Comparison of ENCODE assay signal across 8 cellular contexts in genomic region chr9:124133752-124134151, GRCh38.
DNase-seq lines count a peak whose midpoint lies in the region; ATAC-seq, FAIRE-seq and TF ChIP-seq lines count a peak whose summit lies in the region.

No MANE protein-coding gene starts in this region.

- no TSS peak for BruUV-seq in K562 (replicated peaks; lab: Mats Ljungman, UMichigan)

- H3K4me1 ChIP-seq in K562 (replicated peaks in 1 of 2; ENCODE audit: control insufficient read depth in 2 of 2, insufficient read depth in 2 of 2, low read length in 2 of 2) (peaks cover 0 to 3% of the 10 kb centered on the region in 2 experiments; a peak in 3 of 5 replicates), mesendoderm (ENCODE audit: control insufficient read depth, low read depth, low read length) (peaks cover under 1% of the 10 kb centered on the region)

- POLR2A ChIA-PET in K562 (lab: Yijun Ruan, JAX), result interaction anchor here (0.7 to 1.0 kb wide), 2 partner anchors 50 to 850 kb away, joined by 3 to 4 read pairs; no protein-coding TSS in a partner anchor

- H3K36me3 ChIP-seq in K562 (ENCODE audit: control insufficient read depth, insufficient read depth, low read length) (no peaks in the 10 kb centered on the region), mesendoderm (ENCODE audit: control insufficient read depth, insufficient read depth, low read length) (no peaks in the 10 kb centered on the region)

- H3K4ac ChIP-seq in mesendoderm (ENCODE audit: low read depth, low read length), result no peak overlapping the region

- no peak overlapping the region for H4K8ac ChIP-seq in mesendoderm (ENCODE audit: low read depth, low read length)

- TF ChIP-seq EP300 in K562 (IDR thresholded peaks at IDR 0.05; ENCODE audit: low read length), result no peak

- H2AFZ ChIP-seq in K562 (ENCODE audit: low read depth, low read length), result no peak overlapping the region

- no peak overlapping the region for H3K56ac ChIP-seq in mesendoderm (ENCODE audit: low read length)

- ATAC-seq in K562, result peak; percentile 97
- no peak for ATAC-seq in GM19463 (IDR thresholded peaks at IDR 0.05; ENCODE audit: unreplicated experiment)
- ATAC-seq in HG03342 (IDR thresholded peaks at IDR 0.05; ENCODE audit: unreplicated experiment), result no peak

- H3K23ac ChIP-seq in mesendoderm (ENCODE audit: low read length), result no peak overlapping the region

- no peak overlapping the region for H3K18ac ChIP-seq in mesendoderm (ENCODE audit: low read length)

- H3K27ac ChIP-seq in K562 (ENCODE audit: extremely low read depth, low read depth, low read length), result no peak overlapping the region
- no peak overlapping the region for H3K27ac ChIP-seq in mesendoderm (ENCODE audit: low read depth, low read length)

- peak; percentile 11 for DNase-seq in NCI-H2196 (lab: John Stamatoyannopoulos, UW; ENCODE audit: unreplicated experiment)
- no peak for DNase-seq in NCI-H2196 treated with DMSO at 0.1 percent for 48 hours (lab: John Stamatoyannopoulos, UW; ENCODE audit: unreplicated experiment)
- peak; percentile 76 for DNase-seq in M059J (ENCODE audit: low read depth)
- DNase-seq in K562 (ENCODE audit: extremely low read depth in 1 of 4, low spot score in 3 of 4), result peak in 2 of 4 experiments; percentile 58 to 75
- peak; percentile 80 for DNase-seq in mesendoderm
- DNase-seq in GM12891 (ENCODE audit: insufficient read length, low spot score), result no peak

- intact Hi-C loops in K562 (cut with micrococcal nuclease), result loop anchor here (1.0 to 5.0 kb wide), 3 partner anchors 74 to 254 kb away; no protein-coding TSS in a partner anchor

- 7% methylated on average over 4 of the region's 6 CpGs for WGBS in K562 (ENCODE audit: insufficient coverage, low coverage, missing lambda C conversion rate)
- no CpG with 5 or more reads among the region's 6 CpGs for WGBS in mesendoderm (ENCODE audit: extremely low coverage, insufficient coverage, low lambda C conversion rate)

- H3K79me2 ChIP-seq in K562 (ENCODE audit: control insufficient read depth, insufficient read depth, low read length) (no peaks in the 10 kb centered on the region), mesendoderm (ENCODE audit: control insufficient read depth, insufficient read depth, low read length) (no peaks in the 10 kb centered on the region)

- peak; percentile 89 to 93 for TF ChIP-seq RAD21 in K562 (CRISPR knock-in tag; conservative IDR thresholded peaks at IDR 0.05 in 1 of 2, IDR thresholded peaks at IDR 0.05 in 1 of 2)

- peak; percentile 73 to 81 (median 80) for TF ChIP-seq CTCF in K562 (IDR thresholded peaks at IDR 0.05 in 2 of 3, conservative IDR thresholded peaks at IDR 0.05 in 1 of 3; ENCODE audit: insufficient read depth in 2 of 3, low read depth in 1 of 3, low read length in 3 of 3)

- CTCF ChIA-PET in K562 (lab: Yijun Ruan, JAX; ENCODE audit: low intra/inter-chr PET ratio), result interaction anchor here (1.2 to 3.4 kb wide), 2 partner anchors 160 to 186 kb away, joined by 4 to 16 read pairs; no protein-coding TSS in a partner anchor

- no peak overlapping the region for H2AK5ac ChIP-seq in mesendoderm (ENCODE audit: low read length)

- H3K27me3 ChIP-seq in K562 (ENCODE audit: control insufficient read depth in 2 of 2, insufficient read depth in 2 of 2, low read length in 2 of 2) (peaks cover 1 to 9% of the 10 kb centered on the region in 2 experiments; a peak in 2 of 5 replicates), mesendoderm (ENCODE audit: insufficient read depth, low read length, poor library complexity) (no peaks in the 10 kb centered on the region)

- no peak overlapping the region for H2BK5ac ChIP-seq in mesendoderm (ENCODE audit: low read length)

- H3K9ac ChIP-seq in K562 (ENCODE audit: insufficient read depth in 1 of 2, low read depth in 2 of 2, low read length in 2 of 2) (no peak overlapping the region), mesendoderm (ENCODE audit: low read length) (no peak overlapping the region)

- H3K9me3 ChIP-seq in K562 (replicated peaks; ENCODE audit: control insufficient read depth, insufficient read depth, low read depth, low read length), result no peaks in the 10 kb centered on the region

- in situ Hi-C loops in K562 (cut with MboI), result no loop called here

- H3K79me1 ChIP-seq in mesendoderm (ENCODE audit: low read length), result no peaks in the 10 kb centered on the region

- no peak overlapping the region for H4K5ac ChIP-seq in mesendoderm (ENCODE audit: low read length)

- no peak overlapping the region for H3K4me3 ChIP-seq in K562
- no peak overlapping the region for H3K4me3 ChIP-seq in mesendoderm (ENCODE audit: low read length)

- H2BK120ac ChIP-seq in mesendoderm (ENCODE audit: low read depth, low read length), result no peak overlapping the region

- H4K20me1 ChIP-seq in K562 (replicated peaks; ENCODE audit: control insufficient read depth, insufficient read depth, low read length), result 0 out of 2 replicates have a peak, but pooled peaks cover under 1% of the 10 kb centered on the region

- H3K9me1 ChIP-seq in K562 (ENCODE audit: control insufficient read depth, insufficient read depth, low read length), result no peaks in the 10 kb centered on the region

- no peak for TF ChIP-seq POLR2A in K562 (conservative IDR thresholded peaks at IDR 0.05)
- TF ChIP-seq POLR2A in GM12891 (IDR thresholded peaks at IDR 0.05; ENCODE audit: low read depth, low read length), result no peak

- no peak overlapping the region for H2BK15ac ChIP-seq in mesendoderm (replicated peaks; ENCODE audit: low read depth)

- H3K4me2 ChIP-seq in K562 (ENCODE audit: insufficient read depth, low read length) (no peak overlapping the region), mesendoderm (ENCODE audit: low read length) (no peak overlapping the region)

- FAIRE-seq in K562 (lab: Jason Lieb, UNC) (peak; percentile 80), GM12891 (lab: Jason Lieb, UNC) (no peak)

TF ChIP-seq in K562, 482 proteins besides CTCF, POLR2A, EP300 and RAD21 (continues in another document):
- TF ChIP-seq ZBTB43 (CRISPR knock-in tag; IDR thresholded peaks at IDR 0.05), result no peak
- no peak for TF ChIP-seq SMARCE1 (IDR thresholded peaks at IDR 0.05)
- TF ChIP-seq L3MBTL2 (IDR thresholded peaks at IDR 0.05), result 0 out of 2 replicates have a peak, but pooled peaks have one; percentile 17
- TF ChIP-seq JUND (IDR thresholded peaks at IDR 0.05; ENCODE audit: borderline replicate concordance, low read depth, low read length), result peak; percentile 37; the same call in 1 of the 2 replicates
- no peak; the same call in 2 of the 3 replicates for TF ChIP-seq JUND (tag; IDR thresholded peaks at IDR 0.05; ENCODE audit: borderline replicate concordance, low read depth, low read length)
- TF ChIP-seq RCOR1 (IDR thresholded peaks at IDR 0.05; ENCODE audit: borderline replicate concordance in 1 of 2, low read depth in 2 of 2, low read length in 2 of 2), result peak in 1 of 2 experiments; percentile 32; a peak in 1 of 4 replicates

TF ChIP-seq in GM12891, 5 proteins besides CTCF, POLR2A, EP300 and RAD21:
- no peak for TF ChIP-seq POLR2AphosphoS5 (IDR thresholded peaks at IDR 0.05; ENCODE audit: low read depth, low read length)
- TF ChIP-seq TAF1 (IDR thresholded peaks at IDR 0.05; ENCODE audit: low read depth, low read length), result no peak

Comparison
In these comparisons a context has a peak if more than half of its experiments do, and no peak if none do; other contexts are left out.
1. DNase-seq: peak in NCI-H2196 (single experiment), M059J (single experiment) and mesendoderm (single experiment); none in NCI-H2196 treated with DMSO at 0.1 percent for 48 hours (single experiment) and GM12891 (single experiment).